Comparison of ENCODE assay signal across 8 cellular contexts in genomic region chr5:128201065-128201926, GRCh38.
DNase-seq lines count a peak whose midpoint lies in the region; ATAC-seq and TF ChIP-seq lines count a peak whose summit lies in the region.

No MANE protein-coding gene starts in this region.

- POLR2A ChIA-PET in Panc1 (lab: Charles Lee), result no interaction called here

- intact Hi-C loops in Panc1 (cut with micrococcal nuclease; ENCODE audit: unreplicated experiment), result loop anchor here (1.0 to 5.0 kb wide), 4 partner anchors 118 to 637 kb away; partner anchors contain the start of gene SLC12A2
- intact Hi-C loops in activated T-helper 1 cell treated with anti-CD3 and anti-CD28 coated beads, Interleukin-12 subunit alpha, Interleukin-12 subunit beta, Interleukin-2, Interleukin-4 antibody, amounts not matched to agents 30 ng/mL and 10 ng/mL and 1 ng/mL, durations not matched to agents 14 hours and 24 hours and 36 hours (cut with micrococcal nuclease), result loop anchor here (1.0 kb wide), 6 partner anchors 118 to 637 kb away; partner anchors contain the start of gene SLC12A2

- H3K27me3 ChIP-seq in Panc1 (ENCODE audit: control insufficient read depth, insufficient read depth, low read length), result peaks cover 2% of the 10 kb centered on the region; the same call in 1 of the 2 replicates

- H3K36me3 ChIP-seq in Panc1 (ENCODE audit: control insufficient read depth, insufficient read depth, low read length), result no peaks in the 10 kb centered on the region

- in situ Hi-C loops in Panc1 (cut with HindIII; ENCODE audit: low pct_unique_long_range_greater_than_20kb, low sequenced_read_pairs), result no loop called here

- peaks cover 17% of the 10 kb centered on the region for H3K27me3 Mint-ChIP-seq in activated T-helper 1 cell treated with anti-CD3 and anti-CD28 coated beads, Interleukin-12 subunit alpha, Interleukin-12 subunit beta, Interleukin-2, Interleukin-4 antibody, amounts not matched to agents 30 ng/mL and 10 ng/mL and 1 ng/mL, durations not matched to agents 14 hours and 24 hours and 36 hours (ENCODE audit: insufficient read depth)
- H3K27me3 Mint-ChIP-seq in nephron progenitor cell (ENCODE audit: low read depth, poor library complexity), result peaks cover 9% of the 10 kb centered on the region

- H3K4me3 ChIP-seq in Panc1 (ENCODE audit: low read depth in 2 of 2, low read length in 2 of 2) (peak overlapping the region; percentile 16 to 28; a peak in 3 of 4 replicates), fibroblast of pulmonary artery (replicated peaks; ENCODE audit: low read depth, low read length) (no peak overlapping the region)

- no TSS peak for BruUV-seq in Panc1 (replicated peaks; lab: Mats Ljungman, UMichigan)

- H3K4me3 Mint-ChIP-seq in activated T-helper 1 cell treated with anti-CD3 and anti-CD28 coated beads, Interleukin-12 subunit alpha, Interleukin-12 subunit beta, Interleukin-2, Interleukin-4 antibody, amounts not matched to agents 30 ng/mL and 10 ng/mL and 1 ng/mL, durations not matched to agents 14 hours and 24 hours and 36 hours, result no peak overlapping the region
- peak overlapping the region; percentile 68 for H3K4me3 Mint-ChIP-seq in nephron progenitor cell

- H3K9me3 Mint-ChIP-seq in activated T-helper 1 cell treated with anti-CD3 and anti-CD28 coated beads, Interleukin-12 subunit alpha, Interleukin-12 subunit beta, Interleukin-2, Interleukin-4 antibody, amounts not matched to agents 30 ng/mL and 10 ng/mL and 1 ng/mL, durations not matched to agents 14 hours and 24 hours and 36 hours, result no peaks in the 10 kb centered on the region
- no peaks in the 10 kb centered on the region for H3K9me3 Mint-ChIP-seq in nephron progenitor cell

- DNase-seq in DMS 273 (lab: John Stamatoyannopoulos, UW; ENCODE audit: unreplicated experiment), result peak; percentile 91
- peak; percentile 16 for DNase-seq in HS-5 (ENCODE audit: low read depth)
- DNase-seq in Panc1 (ENCODE audit: low read depth, low spot score), result no peak
- peak; percentile 71 for DNase-seq in activated T-helper 1 cell treated with anti-CD3 and anti-CD28 coated beads, Interleukin-12 subunit alpha, Interleukin-12 subunit beta, Interleukin-2, Interleukin-4 antibody, amounts not matched to agents 30 ng/mL and 10 ng/mL and 1 ng/mL, durations not matched to agents 14 hours and 24 hours and 36 hours (ENCODE audit: low spot score)
- peak; percentile 66 for DNase-seq in fibroblast of pulmonary artery (ENCODE audit: low read depth)
- DNase-seq in nephron progenitor cell, result peak; percentile 90
- DNase-seq in stimulated activated naive CD8-positive, alpha-beta T cell treated with anti-CD3 and anti-CD28 coated beads, Interleukin-15, Interleukin-2, amounts not matched to agents 100 U/mL and 50 U/mL, for 24 hours, result peak; percentile 86

- no peaks in the 10 kb centered on the region for H3K9me3 ChIP-seq in Panc1 (ENCODE audit: control insufficient read depth, insufficient read depth, low read depth, low read length)

- CTCF ChIA-PET in Panc1 (lab: Charles Lee), result interaction anchor here (0.7 kb wide), 1 partner anchor 637 kb away, joined by 4 read pairs; no protein-coding TSS in a partner anchor

- peaks cover 23% of the 10 kb centered on the region for H3K4me1 Mint-ChIP-seq in activated T-helper 1 cell treated with anti-CD3 and anti-CD28 coated beads, Interleukin-12 subunit alpha, Interleukin-12 subunit beta, Interleukin-2, Interleukin-4 antibody, amounts not matched to agents 30 ng/mL and 10 ng/mL and 1 ng/mL, durations not matched to agents 14 hours and 24 hours and 36 hours (ENCODE audit: low read depth)
- peaks cover 23% of the 10 kb centered on the region for H3K4me1 Mint-ChIP-seq in nephron progenitor cell

- H3K27ac Mint-ChIP-seq in activated T-helper 1 cell treated with anti-CD3 and anti-CD28 coated beads, Interleukin-12 subunit alpha, Interleukin-12 subunit beta, Interleukin-2, Interleukin-4 antibody, amounts not matched to agents 30 ng/mL and 10 ng/mL and 1 ng/mL, durations not matched to agents 14 hours and 24 hours and 36 hours, result no peak overlapping the region
- H3K27ac Mint-ChIP-seq in nephron progenitor cell, result no peak overlapping the region

- peaks cover 6% of the 10 kb centered on the region for H3K4me1 ChIP-seq in Panc1 (ENCODE audit: control insufficient read depth, insufficient read depth, low read length)

- peak; percentile 91 for ATAC-seq in GM21367 (IDR thresholded peaks at IDR 0.05; ENCODE audit: unreplicated experiment)
- peak; percentile 89 for ATAC-seq in Panc1
- ATAC-seq in stimulated activated naive CD8-positive, alpha-beta T cell treated with anti-CD3 and anti-CD28 coated beads, Interleukin-15, Interleukin-2, amounts not matched to agents 100 U/mL and 50 U/mL, for 24 hours, result peak; percentile 86

- no peaks in the 10 kb centered on the region for H3K36me3 Mint-ChIP-seq in activated T-helper 1 cell treated with anti-CD3 and anti-CD28 coated beads, Interleukin-12 subunit alpha, Interleukin-12 subunit beta, Interleukin-2, Interleukin-4 antibody, amounts not matched to agents 30 ng/mL and 10 ng/mL and 1 ng/mL, durations not matched to agents 14 hours and 24 hours and 36 hours (ENCODE audit: low read depth)
- H3K36me3 Mint-ChIP-seq in nephron progenitor cell (ENCODE audit: low read depth), result peaks cover 11% of the 10 kb centered on the region

- peak; percentile 94 for TF ChIP-seq CTCF in Panc1 (IDR thresholded peaks at IDR 0.05)
- TF ChIP-seq CTCF in fibroblast of pulmonary artery (IDR thresholded peaks at IDR 0.05; ENCODE audit: low read length, missing control alignments), result peak; percentile 57
- peak; percentile 85 for TF ChIP-seq CTCF in nephron progenitor cell (IDR thresholded peaks at IDR 0.05)

- no peak overlapping the region for H3K27ac ChIP-seq in Panc1 (ENCODE audit: low read length)
